1 cellular context compared by ENCODE assay signal in genomic region chr2:73707058-73707457, GRCh38.
TF ChIP-seq lines count a peak whose summit lies in the region.

No MANE protein-coding gene starts in this region.

TF ChIP-seq in GM23338, 12 proteins besides CTCF, POLR2A, EP300 and RAD21 (continued from another document):
- TF ChIP-seq REST (IDR thresholded peaks at IDR 0.05; ENCODE audit: unreplicated experiment) (no peak), ZNF462 (CRISPR knock-in tag; IDR thresholded peaks at IDR 0.05) (no peak), NANOG (IDR thresholded peaks at IDR 0.05; ENCODE audit: borderline replicate concordance) (no peak), ZNF114 (CRISPR knock-in tag; IDR thresholded peaks at IDR 0.05) (no peak), ZNF331 (CRISPR knock-in tag; IDR thresholded peaks at IDR 0.05; ENCODE audit: low read depth) (no peak), EZH2phosphoT487 (IDR thresholded peaks at IDR 0.05; ENCODE audit: unreplicated experiment) (no peak), CREB1 (CRISPR knock-in tag; IDR thresholded peaks at IDR 0.05; ENCODE audit: low read depth) (no peak), STAT1 (IDR thresholded peaks at IDR 0.05; ENCODE audit: unreplicated experiment) (no peak), POLR2AphosphoS5 (IDR thresholded peaks at IDR 0.05; ENCODE audit: low read depth) (no peak), EZH2 (IDR thresholded peaks at IDR 0.05; ENCODE audit: low read depth, unreplicated experiment) (no peak)
